ENCODE assay signal across 2 cellular contexts in genomic region chr21:15060776-15061175, GRCh38.
TF ChIP-seq lines count a peak whose summit lies in the region.

No MANE protein-coding gene starts in this region.

TF ChIP-seq in IMR-90, 13 proteins besides CTCF, POLR2A, EP300 and RAD21:
- TF ChIP-seq SMC3 (IDR thresholded peaks at IDR 0.05; ENCODE audit: low read depth, low read length) (no peak), RFX5 (IDR thresholded peaks at IDR 0.05; ENCODE audit: low read depth, low read length) (no peak), NFE2L2 (IDR thresholded peaks at IDR 0.05; ENCODE audit: low read depth, low read length) (no peak), MAFK (IDR thresholded peaks at IDR 0.05; ENCODE audit: low read depth, low read length) (no peak), BHLHE40 (IDR thresholded peaks at IDR 0.05; ENCODE audit: low read depth, low read length) (no peak), FOS (IDR thresholded peaks at IDR 0.05; ENCODE audit: low read depth, low read length) (no peak), MXI1 (IDR thresholded peaks at IDR 0.05; ENCODE audit: borderline replicate concordance, low read depth, low read length) (no peak), MAZ (IDR thresholded peaks at IDR 0.05; ENCODE audit: borderline replicate concordance, low read depth, low read length) (no peak), CEBPB (IDR thresholded peaks at IDR 0.05; ENCODE audit: low read depth, low read length) (no peak), ELK1 (IDR thresholded peaks at IDR 0.05; ENCODE audit: borderline replicate concordance, low read depth, low read length) (no peak), RCOR1 (IDR thresholded peaks at IDR 0.05; ENCODE audit: insufficient replicate concordance, low read length) (no peak), CHD1 (IDR thresholded peaks at IDR 0.05; ENCODE audit: low read depth, low read length) (no peak)
- TF ChIP-seq, protein P1, sequence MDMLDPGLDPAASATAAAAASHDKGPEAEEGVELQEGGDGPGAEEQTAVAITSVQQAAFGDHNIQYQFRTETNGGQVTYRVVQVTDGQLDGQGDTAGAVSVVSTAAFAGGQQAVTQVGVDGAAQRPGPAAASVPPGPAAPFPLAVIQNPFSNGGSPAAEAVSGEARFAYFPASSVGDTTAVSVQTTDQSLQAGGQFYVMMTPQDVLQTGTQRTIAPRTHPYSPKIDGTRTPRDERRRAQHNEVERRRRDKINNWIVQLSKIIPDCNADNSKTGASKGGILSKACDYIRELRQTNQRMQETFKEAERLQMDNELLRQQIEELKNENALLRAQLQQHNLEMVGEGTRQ (IDR thresholded peaks at IDR 0.05; ENCODE audit: low read depth, low read length), result no peak

TF ChIP-seq in K562, 482 proteins besides CTCF, POLR2A, EP300 and RAD21 (continues in another document):
- TF ChIP-seq SRSF7 (optimal IDR thresholded peaks at IDR 0.05; ENCODE audit: low read depth, low read length) (no peak), ETV1 (tag; conservative IDR thresholded peaks at IDR 0.05; ENCODE audit: low read depth) (no peak), ZNF384 (IDR thresholded peaks at IDR 0.05; ENCODE audit: low read depth, low read length) (0 out of 2 replicates have a peak, but pooled peaks have one; percentile 44), IRF1 (CRISPR knock-in tag; IDR thresholded peaks at IDR 0.05; ENCODE audit: borderline replicate concordance) (no peak), CC2D1A (IDR thresholded peaks at IDR 0.05) (no peak), E2F3 (CRISPR knock-in tag; IDR thresholded peaks at IDR 0.05) (no peak), TCF7L2 (IDR thresholded peaks at IDR 0.05; ENCODE audit: low read depth, low read length) (no peak), MCM3 (IDR thresholded peaks at IDR 0.05) (no peak), ARNT (IDR thresholded peaks at IDR 0.05) (no peak), ZC3H8 (IDR thresholded peaks at IDR 0.05) (no peak), HDAC1 (IDR thresholded peaks at IDR 0.05) (peak in 1 of 2 experiments; percentile 27; a peak in 1 of 4 replicates), CHCHD3 (CRISPR knock-in tag; IDR thresholded peaks at IDR 0.05) (no peak), TAL1 (IDR thresholded peaks at IDR 0.05) (peak; percentile 49), CBFA2T3 (IDR thresholded peaks at IDR 0.05) (peak; percentile 75), NCOA6 (IDR thresholded peaks at IDR 0.05) (no peak), MECOM (CRISPR knock-in tag; IDR thresholded peaks at IDR 0.05) (no peak), KAT2B (IDR thresholded peaks at IDR 0.05; ENCODE audit: low read depth, low read length) (no peak), KLF16 (IDR thresholded peaks at IDR 0.05) (no peak), MCM5 (IDR thresholded peaks at IDR 0.05; ENCODE audit: low read depth) (no peak), MIER1 (IDR thresholded peaks at IDR 0.05; ENCODE audit: low read depth) (no peak), ARID1B (IDR thresholded peaks at IDR 0.05) (peak; percentile 77), BACH1 (tag; IDR thresholded peaks at IDR 0.05) (no peak), ZNF512 (tag; IDR thresholded peaks at IDR 0.05) (no peak), NFIX (CRISPR knock-in tag; IDR thresholded peaks at IDR 0.05; ENCODE audit: low read depth) (no peak), ZBTB5 (IDR thresholded peaks at IDR 0.05) (no peak), SMARCE1 (IDR thresholded peaks at IDR 0.05) (0 out of 2 replicates have a peak, but pooled peaks have one; percentile 33), RBM22 (IDR thresholded peaks at IDR 0.05; ENCODE audit: low read depth, low read length, poor library complexity, severe bottlenecking) (no peak), POLR3G (IDR thresholded peaks at IDR 0.05; ENCODE audit: extremely low read depth, insufficient read length, insufficient replicate concordance) (no peak), ARID2 (IDR thresholded peaks at IDR 0.05) (no peak), ZNF239 (CRISPR knock-in tag; IDR thresholded peaks at IDR 0.05) (no peak), SOX6 (IDR thresholded peaks at IDR 0.05) (peak; percentile 23; the same call in 1 of the 2 replicates), NELFE (IDR thresholded peaks at IDR 0.05; ENCODE audit: insufficient read depth, insufficient read length) (no peak), ATF4 (CRISPR knock-in tag; IDR thresholded peaks at IDR 0.05) (no peak), ELF1 (tag; IDR thresholded peaks at IDR 0.05) (0 out of 2 replicates have a peak, but pooled peaks have one; percentile 12), KLF10 (CRISPR knock-in tag; IDR thresholded peaks at IDR 0.05) (no peak)
- TF ChIP-seq, protein P2, sequence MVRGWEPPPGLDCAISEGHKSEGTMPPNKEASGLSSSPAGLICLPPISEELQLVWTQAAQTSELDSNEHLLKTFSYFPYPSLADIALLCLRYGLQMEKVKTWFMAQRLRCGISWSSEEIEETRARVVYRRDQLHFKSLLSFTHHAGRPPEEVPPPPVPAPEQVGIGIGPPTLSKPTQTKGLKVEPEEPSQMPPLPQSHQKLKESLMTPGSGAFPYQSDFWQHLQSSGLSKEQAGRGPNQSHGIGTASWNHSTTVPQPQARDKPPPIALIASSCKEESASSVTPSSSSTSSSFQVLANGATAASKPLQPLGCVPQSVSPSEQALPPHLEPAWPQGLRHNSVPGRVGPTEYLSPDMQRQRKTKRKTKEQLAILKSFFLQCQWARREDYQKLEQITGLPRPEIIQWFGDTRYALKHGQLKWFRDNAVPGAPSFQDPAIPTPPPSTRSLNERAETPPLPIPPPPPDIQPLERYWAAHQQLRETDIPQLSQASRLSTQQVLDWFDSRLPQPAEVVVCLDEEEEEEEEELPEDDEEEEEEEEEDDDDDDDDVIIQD (CRISPR knock-in tag; IDR thresholded peaks at IDR 0.05), result no peak
- TF ChIP-seq, protein P3, sequence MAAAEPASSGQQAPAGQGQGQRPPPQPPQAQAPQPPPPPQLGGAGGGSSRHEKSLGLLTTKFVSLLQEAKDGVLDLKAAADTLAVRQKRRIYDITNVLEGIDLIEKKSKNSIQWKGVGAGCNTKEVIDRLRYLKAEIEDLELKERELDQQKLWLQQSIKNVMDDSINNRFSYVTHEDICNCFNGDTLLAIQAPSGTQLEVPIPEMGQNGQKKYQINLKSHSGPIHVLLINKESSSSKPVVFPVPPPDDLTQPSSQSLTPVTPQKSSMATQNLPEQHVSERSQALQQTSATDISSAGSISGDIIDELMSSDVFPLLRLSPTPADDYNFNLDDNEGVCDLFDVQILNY (CRISPR knock-in tag; IDR thresholded peaks at IDR 0.05), result no peak
- TF ChIP-seq, protein P4, sequence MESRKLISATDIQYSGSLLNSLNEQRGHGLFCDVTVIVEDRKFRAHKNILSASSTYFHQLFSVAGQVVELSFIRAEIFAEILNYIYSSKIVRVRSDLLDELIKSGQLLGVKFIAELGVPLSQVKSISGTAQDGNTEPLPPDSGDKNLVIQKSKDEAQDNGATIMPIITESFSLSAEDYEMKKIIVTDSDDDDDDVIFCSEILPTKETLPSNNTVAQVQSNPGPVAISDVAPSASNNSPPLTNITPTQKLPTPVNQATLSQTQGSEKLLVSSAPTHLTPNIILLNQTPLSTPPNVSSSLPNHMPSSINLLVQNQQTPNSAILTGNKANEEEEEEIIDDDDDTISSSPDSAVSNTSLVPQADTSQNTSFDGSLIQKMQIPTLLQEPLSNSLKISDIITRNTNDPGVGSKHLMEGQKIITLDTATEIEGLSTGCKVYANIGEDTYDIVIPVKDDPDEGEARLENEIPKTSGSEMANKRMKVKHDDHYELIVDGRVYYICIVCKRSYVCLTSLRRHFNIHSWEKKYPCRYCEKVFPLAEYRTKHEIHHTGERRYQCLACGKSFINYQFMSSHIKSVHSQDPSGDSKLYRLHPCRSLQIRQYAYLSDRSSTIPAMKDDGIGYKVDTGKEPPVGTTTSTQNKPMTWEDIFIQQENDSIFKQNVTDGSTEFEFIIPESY (CRISPR knock-in tag; IDR thresholded peaks at IDR 0.05), result no peak
- TF ChIP-seq, protein P5, sequence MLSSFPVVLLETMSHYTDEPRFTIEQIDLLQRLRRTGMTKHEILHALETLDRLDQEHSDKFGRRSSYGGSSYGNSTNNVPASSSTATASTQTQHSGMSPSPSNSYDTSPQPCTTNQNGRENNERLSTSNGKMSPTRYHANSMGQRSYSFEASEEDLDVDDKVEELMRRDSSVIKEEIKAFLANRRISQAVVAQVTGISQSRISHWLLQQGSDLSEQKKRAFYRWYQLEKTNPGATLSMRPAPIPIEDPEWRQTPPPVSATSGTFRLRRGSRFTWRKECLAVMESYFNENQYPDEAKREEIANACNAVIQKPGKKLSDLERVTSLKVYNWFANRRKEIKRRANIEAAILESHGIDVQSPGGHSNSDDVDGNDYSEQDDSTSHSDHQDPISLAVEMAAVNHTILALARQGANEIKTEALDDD (IDR thresholded peaks at IDR 0.05), result no peak
- TF ChIP-seq, protein P6, sequence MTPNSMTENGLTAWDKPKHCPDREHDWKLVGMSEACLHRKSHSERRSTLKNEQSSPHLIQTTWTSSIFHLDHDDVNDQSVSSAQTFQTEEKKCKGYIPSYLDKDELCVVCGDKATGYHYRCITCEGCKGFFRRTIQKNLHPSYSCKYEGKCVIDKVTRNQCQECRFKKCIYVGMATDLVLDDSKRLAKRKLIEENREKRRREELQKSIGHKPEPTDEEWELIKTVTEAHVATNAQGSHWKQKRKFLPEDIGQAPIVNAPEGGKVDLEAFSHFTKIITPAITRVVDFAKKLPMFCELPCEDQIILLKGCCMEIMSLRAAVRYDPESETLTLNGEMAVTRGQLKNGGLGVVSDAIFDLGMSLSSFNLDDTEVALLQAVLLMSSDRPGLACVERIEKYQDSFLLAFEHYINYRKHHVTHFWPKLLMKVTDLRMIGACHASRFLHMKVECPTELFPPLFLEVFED (CRISPR knock-in tag; conservative IDR thresholded peaks at IDR 0.05), result no peak
